Comparison of ENCODE assay signal across 18 cellular contexts in the genomic region with DNA sequence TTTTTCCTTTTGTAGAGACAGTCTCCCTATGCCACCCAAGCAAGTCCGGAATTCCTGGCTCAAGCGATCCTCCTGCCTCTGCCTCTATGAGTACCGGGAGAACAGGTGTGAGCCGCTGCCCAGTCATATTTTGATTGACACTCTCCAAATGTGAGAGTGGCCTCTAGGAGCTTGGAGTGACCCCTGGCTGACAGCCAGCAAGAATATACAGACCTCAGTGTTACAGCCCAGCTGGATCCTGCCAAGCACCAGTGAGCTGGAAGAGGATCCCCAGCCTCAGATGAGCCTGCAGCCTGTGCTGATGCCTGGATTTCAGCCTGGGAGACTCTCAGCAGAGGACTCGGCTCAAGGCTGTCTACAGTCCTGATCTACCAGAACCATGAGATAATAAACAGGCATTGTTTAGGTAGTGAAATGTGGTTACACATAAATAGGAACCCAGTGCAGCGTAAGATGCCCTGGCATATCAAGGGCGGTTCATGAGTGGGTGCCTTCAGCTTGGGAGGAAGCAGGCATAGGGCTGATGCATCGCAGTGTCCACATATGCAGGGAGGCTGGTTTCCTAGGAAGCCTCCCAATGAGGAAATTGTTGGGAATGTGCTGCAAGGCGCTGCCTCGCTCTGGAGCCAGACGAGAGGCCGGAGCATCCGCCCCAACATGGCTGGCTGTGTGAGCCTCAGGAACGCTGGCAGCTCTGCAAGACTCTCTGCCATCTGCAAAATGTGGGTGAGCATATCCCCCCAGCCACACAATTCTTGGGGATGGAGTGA. TPM values are rescaled to one million over a fixed set of nuclear protein-coding genes. Genes with fewer than 3 reads are reported as not detected.
DNase-seq lines count a peak whose midpoint lies in the region; ATAC-seq, FAIRE-seq and TF ChIP-seq lines count a peak whose summit lies in the region.
"Had no signal": no experiment of that assay in that cellular context is flagged by ENCODE, and none has a peak within 500 bp of the region (broad histone marks: within the 10 kb centered on the region; RNA-seq: fewer than 3 reads in every experiment).

No MANE protein-coding gene starts in this region.

- H3K36me3 ChIP-seq in IMR-90 (ENCODE audit: control insufficient read depth, insufficient read depth, low read length) (no peaks in the 10 kb centered on the region), K562 (ENCODE audit: control insufficient read depth, insufficient read depth, low read length) (no peaks in the 10 kb centered on the region), lower lobe of right lung (no peaks in the 10 kb centered on the region)
- H3K36me3 ChIP-seq in CD8-positive, alpha-beta T cell (ENCODE audit: insufficient read depth, low read length) = no peaks in the 10 kb centered on the region

- no peak overlapping the region for H3K18ac ChIP-seq in IMR-90 (ENCODE audit: low read depth, low read length)

- no peak overlapping the region for H2AK5ac ChIP-seq in IMR-90 (ENCODE audit: low read depth, low read length)

- intact Hi-C loops in IMR-90 (cut with micrococcal nuclease) = no loop called here
- intact Hi-C loops in K562 (cut with micrococcal nuclease) = no loop called here
- intact Hi-C loops in lower lobe of right lung (cut with DNase I) = no loop called here
- intact Hi-C loops in CD8-positive, alpha-beta T cell (cut with DNase I, micrococcal nuclease) = no loop called here

- TF ChIP-seq EP300 in K562 (IDR thresholded peaks at IDR 0.05; ENCODE audit: low read length) = no peak

- H3K14ac ChIP-seq in IMR-90 (replicated peaks; ENCODE audit: low read depth, low read length) = no peak overlapping the region

- H4K8ac ChIP-seq in IMR-90 (ENCODE audit: low read depth in 2 of 2, low read length in 2 of 2) = no peak overlapping the region

- no peak overlapping the region for H2BK5ac ChIP-seq in IMR-90 (ENCODE audit: low read depth, low read length, poor library complexity, severe bottlenecking)

- H2BK120ac ChIP-seq in IMR-90 (ENCODE audit: low read depth, low read length) = no peak overlapping the region

- no peaks in the 10 kb centered on the region for H3K36me3 Mint-ChIP-seq in activated T-cell treated with anti-CD3 and anti-CD28 coated beads, Interleukin-2, amount 50 U/mL, for 24 hours (ENCODE audit: low read depth)
- no peaks in the 10 kb centered on the region for H3K36me3 Mint-ChIP-seq in CD8-positive, alpha-beta T cell

- H3K79me1 ChIP-seq in IMR-90 (ENCODE audit: low read depth in 1 of 2, low read length in 2 of 2) = no peaks in the 10 kb centered on the region

- ATAC-seq in IMR-90 (ENCODE audit: low read depth) = no peak
- no peak for ATAC-seq in K562
- peak; percentile 20 to 31 for ATAC-seq in lower lobe of right lung
- no peak for ATAC-seq in CD8-positive, alpha-beta T cell

- H3K27me3 Mint-ChIP-seq in activated T-cell treated with anti-CD3 and anti-CD28 coated beads, Interleukin-2, amount 50 U/mL, for 24 hours = no peaks in the 10 kb centered on the region
- H3K27me3 Mint-ChIP-seq in CD8-positive, alpha-beta T cell (ENCODE audit: low read depth) = no peaks in the 10 kb centered on the region
- H3K27me3 Mint-ChIP-seq: CD4-positive, alpha-beta T cell had no signal

- peaks cover 16% of the 10 kb centered on the region for H3K4me1 ChIP-seq in IMR-90 (ENCODE audit: control insufficient read depth, insufficient read depth, low read length)
- no peaks in the 10 kb centered on the region for H3K4me1 ChIP-seq in K562 (replicated peaks in 1 of 2; ENCODE audit: control insufficient read depth in 2 of 2, insufficient read depth in 2 of 2, low read length in 2 of 2)
- peaks cover 28% of the 10 kb centered on the region for H3K4me1 ChIP-seq in lower lobe of right lung
- peaks cover 19% of the 10 kb centered on the region for H3K4me1 ChIP-seq in CD8-positive, alpha-beta T cell (ENCODE audit: insufficient read depth, low read length)

- H4K20me1 ChIP-seq in IMR-90 (ENCODE audit: insufficient read depth, low read length) (no peaks in the 10 kb centered on the region), K562 (replicated peaks; ENCODE audit: control insufficient read depth, insufficient read depth, low read length) (no peaks in the 10 kb centered on the region)

- DNase-seq in IMR-90 (no peak), K562 (ENCODE audit: extremely low read depth in 1 of 4, low spot score in 3 of 4) (no peak), lower lobe of right lung (no peak), superior temporal gyrus (ENCODE audit: extremely low spot score) (peak; percentile 19), NCI-H2029 (lab: John Stamatoyannopoulos, UW) (no peak)
- DNase-seq in activated T-cell treated with anti-CD3 and anti-CD28 coated beads, Interleukin-2, amount 50 U/mL, for 24 hours = no peak
- no peak for DNase-seq in CD8-positive, alpha-beta T cell
- DNase-seq: Calu3; CD4-positive, alpha-beta T cell; DMS79; HCEC 1CT; KBM-7; NCI-H1048; NCI-H1436 treated with DMSO at 0.1 percent for 48 hours; NCI-H2081; NCI-H524 treated with DMSO at 0.1 percent for 48 hours had no signal

- H3K4me1 Mint-ChIP-seq in activated T-cell treated with anti-CD3 and anti-CD28 coated beads, Interleukin-2, amount 50 U/mL, for 24 hours (ENCODE audit: low read depth) = peaks cover 26% of the 10 kb centered on the region
- peaks cover 15% of the 10 kb centered on the region for H3K4me1 Mint-ChIP-seq in CD8-positive, alpha-beta T cell (ENCODE audit: low read depth)
- H3K4me1 Mint-ChIP-seq: B cell had no signal

- H3K9ac ChIP-seq in IMR-90 (ENCODE audit: low read depth, low read length) (no peak overlapping the region), K562 (ENCODE audit: insufficient read depth in 1 of 2, low read depth in 2 of 2, low read length in 2 of 2) (no peak overlapping the region)

- no peak overlapping the region for H4K5ac ChIP-seq in IMR-90 (ENCODE audit: low read depth, low read length)

- H2AFZ ChIP-seq in IMR-90 (replicated peaks; ENCODE audit: low read length, poor library complexity) = peak overlapping the region; percentile 16
- H2AFZ ChIP-seq in K562 (ENCODE audit: low read depth, low read length) = no peak overlapping the region

- no peak overlapping the region for H3K27ac Mint-ChIP-seq in activated T-cell treated with anti-CD3 and anti-CD28 coated beads, Interleukin-2, amount 50 U/mL, for 24 hours
- no peak overlapping the region for H3K27ac Mint-ChIP-seq in CD8-positive, alpha-beta T cell
- H3K27ac Mint-ChIP-seq: B cell; CD4-positive, alpha-beta T cell had no signal

- no peak for TF ChIP-seq RAD21 in IMR-90 (IDR thresholded peaks at IDR 0.05; ENCODE audit: low read length)
- TF ChIP-seq RAD21 in K562 (CRISPR knock-in tag; conservative IDR thresholded peaks at IDR 0.05 in 1 of 2, IDR thresholded peaks at IDR 0.05 in 1 of 2) = no peak

- H2BK20ac ChIP-seq in IMR-90 (ENCODE audit: low read depth, low read length) = no peak overlapping the region

- dilution Hi-C loops in IMR-90 (cut with HindIII; ENCODE audit: low sequenced_read_pairs, unreplicated experiment) = no loop called here

- peak overlapping the region; percentile 5; the same call in 1 of the 2 replicates for H4K91ac ChIP-seq in IMR-90 (ENCODE audit: insufficient read depth, low read depth, low read length)

- no peaks in the 10 kb centered on the region for H3K79me2 ChIP-seq in K562 (ENCODE audit: control insufficient read depth, insufficient read depth, low read length)

- H3K9me3 ChIP-seq in IMR-90 (ENCODE audit: control insufficient read depth, insufficient read depth, low read length) (no peaks in the 10 kb centered on the region), K562 (replicated peaks; ENCODE audit: control insufficient read depth, insufficient read depth, low read depth, low read length) (no peaks in the 10 kb centered on the region), lower lobe of right lung (no peaks in the 10 kb centered on the region)
- H3K9me3 ChIP-seq in CD8-positive, alpha-beta T cell (ENCODE audit: low read length) = no peaks in the 10 kb centered on the region

- H3K4me2 ChIP-seq in IMR-90 (ENCODE audit: low read depth, low read length) (no peak overlapping the region), K562 (ENCODE audit: insufficient read depth, low read length) (no peak overlapping the region)

- POLR2A ChIA-PET in IMR-90 (lab: Charles Lee; ENCODE audit: unreplicated experiment) = no interaction called here
- POLR2A ChIA-PET in K562 (lab: Yijun Ruan, JAX) = no interaction called here
- POLR2A ChIA-PET in CD8-positive, alpha-beta T cell (lab: Charles Lee) = interaction anchor here (0.6 kb wide), 1 partner anchor 19 kb away, joined by 5 read pairs; no protein-coding TSS in a partner anchor

- no peak overlapping the region for H3K27ac ChIP-seq in IMR-90 (ENCODE audit: insufficient read depth, low read length)
- H3K27ac ChIP-seq in K562 (ENCODE audit: extremely low read depth, low read depth, low read length) = no peak overlapping the region
- no peak overlapping the region for H3K27ac ChIP-seq in lower lobe of right lung
- H3K27ac ChIP-seq in CD8-positive, alpha-beta T cell (ENCODE audit: low read depth, low read length) = no peak overlapping the region
- H3K27ac ChIP-seq: SK-N-MC had no signal

- no TSS peak for BruUV-seq in IMR-90 (replicated peaks; lab: Mats Ljungman, UMichigan)
- BruUV-seq in K562 (replicated peaks; lab: Mats Ljungman, UMichigan) = no TSS peak

- H3K23ac ChIP-seq in IMR-90 (ENCODE audit: low read depth, low read length) = no peak overlapping the region

- no peak for FAIRE-seq in K562 (lab: Jason Lieb, UNC)

- H3K4me3 Mint-ChIP-seq in activated T-cell treated with anti-CD3 and anti-CD28 coated beads, Interleukin-2, amount 50 U/mL, for 24 hours = no peak overlapping the region
- H3K4me3 Mint-ChIP-seq in CD8-positive, alpha-beta T cell = no peak overlapping the region
- H3K4me3 Mint-ChIP-seq: B cell; CD4-positive, alpha-beta T cell had no signal

- H3K4me3 ChIP-seq in IMR-90 (ENCODE audit: insufficient read depth, low read depth, low read length) = no peak overlapping the region
- no peak overlapping the region for H3K4me3 ChIP-seq in K562
- H3K4me3 ChIP-seq in lower lobe of right lung = no peak overlapping the region
- H3K4me3 ChIP-seq in CD8-positive, alpha-beta T cell (ENCODE audit: low read depth, low read length) = no peak overlapping the region
- H3K4me3 ChIP-seq: SK-N-MC had no signal

- no peak overlapping the region for H3K56ac ChIP-seq in IMR-90 (ENCODE audit: extremely low read depth, insufficient read depth, low read length)

- H2AK9ac ChIP-seq in IMR-90 (replicated peaks; ENCODE audit: low read depth, low read length, poor library complexity) = no peak overlapping the region

- 84% methylated on average over 4 of the region's 14 CpGs; no CpG with 5 or more reads in 1 of the 2 experiments for WGBS in IMR-90 (ENCODE audit: extremely low coverage in 2 of 2, insufficient read length in 1 of 2), 2 experiments
- 6% methylated on average over 12 of the region's 14 CpGs for WGBS in K562 (ENCODE audit: insufficient coverage, low coverage, missing lambda C conversion rate)

- peaks cover 11% of the 10 kb centered on the region for H3K9me1 ChIP-seq in IMR-90 (ENCODE audit: insufficient read depth, low read length)
- H3K9me1 ChIP-seq in K562 (ENCODE audit: control insufficient read depth, insufficient read depth, low read length) = no peaks in the 10 kb centered on the region

- TF ChIP-seq POLR2A in IMR-90 (IDR thresholded peaks at IDR 0.05; ENCODE audit: low read depth, low read length) = no peak
- no peak for TF ChIP-seq POLR2A in K562 (conservative IDR thresholded peaks at IDR 0.05)

- in situ Hi-C loops in IMR-90 (cut with MboI; ENCODE audit: low sequenced_read_pairs) (no loop called here), K562 (cut with MboI) (no loop called here)

- no peaks in the 10 kb centered on the region for H3K9me3 Mint-ChIP-seq in activated T-cell treated with anti-CD3 and anti-CD28 coated beads, Interleukin-2, amount 50 U/mL, for 24 hours
- no peaks in the 10 kb centered on the region for H3K9me3 Mint-ChIP-seq in CD8-positive, alpha-beta T cell
- H3K9me3 Mint-ChIP-seq: CD4-positive, alpha-beta T cell had no signal

- H2BK15ac ChIP-seq in IMR-90 (ENCODE audit: low read depth, low read length) = no peak overlapping the region

- no peak overlapping the region for H3K4ac ChIP-seq in IMR-90 (ENCODE audit: low read depth, low read length)

- no peaks in the 10 kb centered on the region for H3K27me3 ChIP-seq in IMR-90 (ENCODE audit: control insufficient read depth, insufficient read depth, low read length)
- no peaks in the 10 kb centered on the region; a peak in 1 of 5 replicates for H3K27me3 ChIP-seq in K562 (ENCODE audit: control insufficient read depth in 2 of 2, insufficient read depth in 2 of 2, low read length in 2 of 2)
- H3K27me3 ChIP-seq in lower lobe of right lung (ENCODE audit: low read depth) = no peaks in the 10 kb centered on the region
- no peaks in the 10 kb centered on the region for H3K27me3 ChIP-seq in CD8-positive, alpha-beta T cell (ENCODE audit: insufficient read depth, low read length)

- TF ChIP-seq CTCF in IMR-90 (conservative IDR thresholded peaks at IDR 0.05; ENCODE audit: low read depth, low read length) (no peak), K562 (IDR thresholded peaks at IDR 0.05 in 2 of 3, conservative IDR thresholded peaks at IDR 0.05 in 1 of 3; ENCODE audit: insufficient read depth in 2 of 3, low read depth in 1 of 3, low read length in 3 of 3) (no peak), lower lobe of right lung (IDR thresholded peaks at IDR 0.05) (no peak)
- TF ChIP-seq CTCF in CD8-positive, alpha-beta T cell (IDR thresholded peaks at IDR 0.05) = no peak

- CTCF ChIA-PET in IMR-90 (lab: Yijun Ruan, JAX) (interaction anchor here (0.7 kb wide), 1 partner anchor 542 kb away, joined by 3 read pairs; no protein-coding TSS in a partner anchor), K562 (lab: Yijun Ruan, JAX; ENCODE audit: low intra/inter-chr PET ratio) (no interaction called here)
- CTCF ChIA-PET in CD8-positive, alpha-beta T cell (lab: Charles Lee) = no interaction called here

RNA-seq across cellular contexts. Expression of a gene that starts 38.9 kb away (rescaled TPM):
- total RNA-seq in IMR-90 (2012; rRNA removed) = 12.8 and 13.8 TPM in 2 replicates
- polyA plus RNA-seq in IMR-90 (2012; rRNA removed) = 16.0 and 16.9 TPM in 2 replicates
- 8.3 and 9.4 TPM in 2 replicates for polyA plus RNA-seq in IMR-90 (2012; cell fraction: cytosol; rRNA removed)
- 23.5 and 28.3 TPM in 2 replicates for polyA plus RNA-seq in IMR-90 (2012; cell fraction: nucleus; rRNA removed; ENCODE audit: low replicate concordance)
- total RNA-seq in K562 (2011; cell fraction: chromatin; rRNA removed; ENCODE audit: low replicate concordance) = not detected in 2 replicates
- not detected in 2 replicates for total RNA-seq in K562 (2011; cell fraction: nucleolus; rRNA removed)
- not detected in 2 replicates for total RNA-seq in K562 (2011; cell fraction: nucleoplasm; rRNA removed)
- not detected in 2 replicates for total RNA-seq in K562 (2014; rRNA removed)
- not detected in 2 replicates for total RNA-seq in K562 (2014; rRNA removed; fragmentation: Illumina TruSeq; extraction: Trizol)
- total RNA-seq in K562 (2015; rRNA removed; fragmentation: Illumina TruSeq; extraction: Trizol) = not detected in 2 replicates
- 0.04 and 0.09 TPM in 2 replicates for total RNA-seq in K562 (2021)
- not detected in 2 replicates for polyA plus RNA-seq in K562 (2011; rRNA removed)
- not detected in 2 replicates for polyA plus RNA-seq in K562 (2011; cell fraction: cytosol; rRNA removed)
- polyA plus RNA-seq in K562 (2011; cell fraction: nucleus; rRNA removed) = not detected in 2 replicates
- polyA plus RNA-seq in K562 (2012) = 0.01 TPM in 1 of 2 replicates, not detected in the other
- not detected in 2 replicates for polyA plus RNA-seq in K562 (2014; fragmentation: Illumina TruSeq; extraction: Trizol)
- polyA plus RNA-seq in K562 (2014; fragmentation: Nextera tagmentation; extraction: Ambion mirVana) = not detected
- polyA plus RNA-seq in K562 (2014; rRNA removed) = not detected in 2 replicates
- polyA minus RNA-seq in K562 (2011; rRNA and poly(A)+ RNA removed) = not detected in 2 replicates
- not detected in 2 replicates for polyA minus RNA-seq in K562 (2011; cell fraction: cytosol; rRNA and poly(A)+ RNA removed)
- polyA minus RNA-seq in K562 (2011; cell fraction: nucleus; rRNA and poly(A)+ RNA removed) = not detected in 2 replicates
- total RNA-seq in lower lobe of right lung = 43.5 TPM
- total RNA-seq in CD8-positive, alpha-beta T cell = 10 to 100 TPM; 17.6 to 18.5 TPM

Comparison
In these comparisons a context has a peak if more than half of its experiments do, and no peak if none do; other contexts are left out.
1. ATAC-seq: peak in lower lobe of right lung (2 of 2); none in IMR-90 (single experiment), K562 (single experiment) and CD8-positive, alpha-beta T cell (single experiment).
2. RNA of a gene that starts 38.9 kb away (total RNA-seq): 43.5 TPM in lower lobe of right lung (single experiment), 17.6 to 18.5 TPM in CD8-positive, alpha-beta T cell and 12.8 to 13.8 TPM in IMR-90; 0.04 to 0.09 TPM in K562; every median in the first group is over 10 times any median in the second.